ENCODE assay signal across 2 cellular contexts in the genomic region with DNA sequence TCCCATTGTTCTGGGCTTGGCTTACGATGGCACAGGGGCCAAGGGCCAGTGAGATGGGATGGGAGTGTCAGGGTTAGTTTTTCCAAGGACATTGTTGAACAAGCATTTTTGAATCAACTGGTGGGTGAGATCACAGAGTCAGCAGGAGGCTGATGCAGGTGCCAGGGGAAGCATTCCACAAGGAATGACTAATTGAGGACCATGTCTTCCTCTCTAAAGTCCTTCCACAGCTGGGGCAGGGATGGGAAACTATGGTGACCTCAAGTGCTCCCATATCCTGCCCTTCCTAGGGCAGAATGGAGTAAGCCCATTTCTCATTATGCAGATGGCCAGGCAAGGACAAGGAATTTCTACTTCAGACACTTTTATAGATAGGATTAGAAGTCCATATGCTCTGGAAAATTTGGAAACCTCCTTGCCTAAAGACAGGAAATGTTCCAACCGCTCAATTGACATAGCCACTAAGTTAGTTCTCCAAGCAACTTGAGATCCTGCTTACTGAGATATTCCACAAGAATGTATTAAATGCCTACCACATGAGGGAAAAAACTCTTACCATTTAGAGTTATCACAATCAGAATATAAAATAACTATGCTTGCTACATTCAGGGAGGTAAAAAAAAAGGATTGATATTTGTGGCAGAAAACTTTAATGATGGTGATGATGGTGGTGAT.
TF ChIP-seq lines count a peak whose summit lies in the region.

No MANE protein-coding gene starts in this region.

TF ChIP-seq in Ishikawa, 13 proteins besides CTCF, POLR2A, EP300 and RAD21:
- TF ChIP-seq TEAD4 (IDR thresholded peaks at IDR 0.05) (no peak), NFIC (IDR thresholded peaks at IDR 0.05) (peak; percentile 39; the same call in 1 of the 2 replicates)
- TF ChIP-seq, protein P1, sequence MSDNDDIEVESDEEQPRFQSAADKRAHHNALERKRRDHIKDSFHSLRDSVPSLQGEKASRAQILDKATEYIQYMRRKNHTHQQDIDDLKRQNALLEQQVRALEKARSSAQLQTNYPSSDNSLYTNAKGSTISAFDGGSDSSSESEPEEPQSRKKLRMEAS (IDR thresholded peaks at IDR 0.05), result no peak

TF ChIP-seq in endothelial cell of umbilical vein, 7 proteins besides CTCF, POLR2A, EP300 and RAD21:
- TF ChIP-seq GATA2 (IDR thresholded peaks at IDR 0.05; ENCODE audit: insufficient read depth, insufficient read length, low read depth, low read length) (no peak), JUN (IDR thresholded peaks at IDR 0.05; ENCODE audit: borderline replicate concordance, insufficient read depth, insufficient read length, low read depth) (peak; percentile 32), FOS (IDR thresholded peaks at IDR 0.05; ENCODE audit: borderline replicate concordance, insufficient read depth, low read length) (peak; percentile 18)
